1 cellular context compared by ENCODE assay signal in the genomic region with DNA sequence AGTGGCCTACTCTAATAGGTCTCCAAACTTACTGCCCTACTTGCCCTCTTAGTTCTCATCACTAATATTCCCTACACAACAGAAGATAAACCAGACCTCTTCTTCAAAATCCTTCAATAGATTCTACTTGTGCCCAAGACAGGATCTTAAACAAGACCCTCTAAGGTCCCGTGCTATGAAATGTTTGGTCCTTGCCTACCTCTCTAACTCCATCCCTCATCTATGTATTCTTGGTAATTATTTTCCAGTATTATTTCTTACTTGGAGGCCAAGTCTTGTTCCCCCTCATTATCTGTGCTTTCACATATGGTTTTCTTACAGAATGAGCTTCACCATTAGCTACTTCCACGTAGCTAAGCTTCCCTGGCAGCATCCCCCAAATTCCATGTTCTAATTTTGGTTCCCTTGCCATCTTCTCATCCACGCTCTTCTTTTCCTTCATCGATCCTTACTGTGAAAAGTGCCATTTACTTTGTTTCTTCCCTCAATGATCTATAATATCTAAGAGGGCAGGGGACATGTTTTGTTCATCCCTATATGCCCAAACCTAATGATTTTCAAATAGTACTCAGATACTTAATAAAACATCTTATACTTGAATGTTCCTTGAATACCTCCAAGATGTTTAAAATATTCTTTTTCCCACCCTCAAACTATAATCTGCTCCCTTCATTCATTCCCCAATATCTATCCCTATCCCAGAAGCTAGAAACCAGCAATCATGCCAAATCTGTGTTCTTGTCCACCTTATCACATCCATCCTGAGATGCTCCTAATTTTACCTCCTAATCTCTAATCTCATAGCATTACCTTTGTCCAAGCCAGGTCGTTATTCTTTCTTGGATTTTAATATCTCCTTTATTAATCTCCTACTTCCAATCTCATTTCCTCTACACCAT.
A peak's percentile ranks its signal among the peaks of the same experiment; 100 is the strongest.
TF ChIP-seq lines count a peak whose summit lies in the region.

No MANE protein-coding gene starts in this region.

TF ChIP-seq in H1, 55 proteins besides CTCF, POLR2A, EP300 and RAD21:
- TF ChIP-seq KDM5A (IDR thresholded peaks at IDR 0.05; ENCODE audit: low read length) (no peak), FOSL1 (IDR thresholded peaks at IDR 0.05; ENCODE audit: insufficient read depth, low read depth, low read length) (no peak), ATF2 (IDR thresholded peaks at IDR 0.05; ENCODE audit: low read length) (peak; percentile 49; the same call in 1 of the 2 replicates), SP1 (IDR thresholded peaks at IDR 0.05; ENCODE audit: low read depth, low read length) (no peak), CTBP2 (IDR thresholded peaks at IDR 0.05; ENCODE audit: borderline replicate concordance, insufficient read depth, insufficient read length, low read length) (no peak), POLR2AphosphoS5 (IDR thresholded peaks at IDR 0.05; ENCODE audit: low read depth, low read length) (peak; percentile 81), HDAC2 (IDR thresholded peaks at IDR 0.05; ENCODE audit: borderline replicate concordance in 1 of 2, low read depth in 2 of 2, low read length in 2 of 2) (no peak), YY1 (IDR thresholded peaks at IDR 0.05; ENCODE audit: low read depth, low read length) (no peak), SAP30 (IDR thresholded peaks at IDR 0.05; ENCODE audit: insufficient read depth, insufficient replicate concordance, low read length) (no peak), GTF2F1 (IDR thresholded peaks at IDR 0.05; ENCODE audit: borderline replicate concordance, low read depth, low read length) (no peak), E2F6 (IDR thresholded peaks at IDR 0.05) (no peak)
